Comparison of ENCODE assay signal across 8 cellular contexts in genomic region chr5:81778642-81779041, GRCh38. TPM values are rescaled to one million over a fixed set of nuclear protein-coding genes. Genes with fewer than 3 reads are reported as not detected.
DNase-seq lines count a peak whose midpoint lies in the region; ATAC-seq, FAIRE-seq and TF ChIP-seq lines count a peak whose summit lies in the region.

No MANE protein-coding gene starts in this region.

- peak overlapping the region; percentile 99 for H2AFZ ChIP-seq in endothelial cell of umbilical vein (ENCODE audit: low read depth, low read length)
- no peak overlapping the region for H2AFZ ChIP-seq in neural cell (ENCODE audit: low read depth, low read length)

- no peaks in the 10 kb centered on the region for H3F3A ChIP-seq in neural cell (ENCODE audit: insufficient read depth, low read length, poor library complexity, severe bottlenecking)

- TF ChIP-seq CTCF in endothelial cell of umbilical vein (IDR thresholded peaks at IDR 0.05; ENCODE audit: extremely low read depth in 1 of 2, insufficient read depth in 1 of 2, low read depth in 1 of 2, low read length in 2 of 2) (no peak), neural cell (IDR thresholded peaks at IDR 0.05; ENCODE audit: poor library complexity, severe bottlenecking) (no peak), GM10248 (IDR thresholded peaks at IDR 0.05; ENCODE audit: control extremely low read depth, extremely low read depth, low read depth, missing control alignments) (no peak)

- BruUV-seq in endothelial cell of umbilical vein (replicated peaks; lab: Mats Ljungman, UMichigan): no TSS peak

- CTCF ChIA-PET in endothelial cell of umbilical vein (lab: Charles Lee) (interaction anchor here (1.0 to 2.5 kb wide), 10 partner anchors 9 to 387 kb away, joined by 3 to 10 read pairs (median 5); partner anchors contain the start of gene SSBP2), GM10248 (lab: Yijun Ruan, JAX) (interaction anchor here (0.7 to 3.1 kb wide), 7 partner anchors 9 to 272 kb away, joined by 3 to 10 read pairs (median 4); no protein-coding TSS in a partner anchor)

- H3K79me2 ChIP-seq in endothelial cell of umbilical vein (ENCODE audit: control insufficient read depth, insufficient read depth, low read length) (no peaks in the 10 kb centered on the region), neural cell (replicated peaks; ENCODE audit: insufficient read depth, low read length) (no peaks in the 10 kb centered on the region)

- no peaks in the 10 kb centered on the region for H3K9me2 ChIP-seq in neural cell (ENCODE audit: insufficient read depth, low read length)

- peak overlapping the region; percentile 81 for H3K4me2 ChIP-seq in endothelial cell of umbilical vein (ENCODE audit: insufficient read depth, low read length)
- no peak overlapping the region for H3K4me2 ChIP-seq in neural cell (ENCODE audit: low read length)

- H3K36me3 ChIP-seq in endothelial cell of umbilical vein (ENCODE audit: control insufficient read depth in 2 of 2, extremely low read depth in 1 of 2, insufficient read depth in 2 of 2, low read length in 2 of 2) (no peaks in the 10 kb centered on the region), neural cell (ENCODE audit: insufficient read depth, low read length) (no peaks in the 10 kb centered on the region)

- no peaks in the 10 kb centered on the region for H4K20me1 ChIP-seq in endothelial cell of umbilical vein (replicated peaks; ENCODE audit: control insufficient read depth, extremely low read depth, insufficient read depth, low read length)
- no peaks in the 10 kb centered on the region for H4K20me1 ChIP-seq in neural cell (ENCODE audit: insufficient read depth)

- peak; percentile 56 for DNase-seq in EH (ENCODE audit: low read depth)
- peak; percentile 73 for DNase-seq in OCI-M1 (lab: John Stamatoyannopoulos, UW)
- peak; percentile 65 for DNase-seq in endothelial cell of umbilical vein (ENCODE audit: low read depth, low spot score)
- no peak for DNase-seq in NCI-H146 (lab: John Stamatoyannopoulos, UW)
- DNase-seq in GM10248 (ENCODE audit: extremely low spot score): no peak
- no peak for DNase-seq in NCI-H748 (lab: John Stamatoyannopoulos, UW; ENCODE audit: unreplicated experiment)

- H3K4me3 ChIP-seq in endothelial cell of umbilical vein (replicated peaks in 1 of 3; ENCODE audit: insufficient read depth in 1 of 3, low read depth in 1 of 3, low read length in 3 of 3): peak overlapping the region in 2 of 3 experiments; percentile 12 to 52
- peak overlapping the region; percentile 21 for H3K4me3 ChIP-seq in neural cell (ENCODE audit: low read length)

- H3K4me1 ChIP-seq in endothelial cell of umbilical vein (ENCODE audit: control insufficient read depth, extremely low read depth, insufficient read depth, low read length): peaks cover 11% of the 10 kb centered on the region

- TF ChIP-seq EP300 in neural cell (conservative IDR thresholded peaks at IDR 0.05; ENCODE audit: poor library complexity, severe bottlenecking): no peak

- TF ChIP-seq RAD21 in neural cell (conservative IDR thresholded peaks at IDR 0.05): no peak

- TF ChIP-seq POLR2A in endothelial cell of umbilical vein (IDR thresholded peaks at IDR 0.05; ENCODE audit: low read depth, low read length): no peak

- ATAC-seq in GM21367 (IDR thresholded peaks at IDR 0.05; ENCODE audit: unreplicated experiment): no peak

- no peaks in the 10 kb centered on the region for H3K9me1 ChIP-seq in endothelial cell of umbilical vein (replicated peaks; ENCODE audit: control insufficient read depth, extremely low read depth, insufficient read depth, low read length)

- dilution Hi-C loops in endothelial cell of umbilical vein (cut with MboI; ENCODE audit: extremely low pct_ligation_motif_present, low sequenced_read_pairs): no loop called here

- H3K27ac ChIP-seq in endothelial cell of umbilical vein (ENCODE audit: insufficient read depth, low read depth, low read length): peak overlapping the region; percentile 41
- H3K27ac ChIP-seq in neural cell (ENCODE audit: low read length): peak overlapping the region; percentile 23

- peak; percentile 31 for FAIRE-seq in endothelial cell of umbilical vein (lab: Jason Lieb, UNC)

- POLR2A ChIA-PET in endothelial cell of umbilical vein (lab: Charles Lee): interaction anchor here (1.8 kb wide), 1 partner anchor 28 kb away, joined by 5 read pairs; the partner anchor contains the start of gene SSBP2
- POLR2A ChIA-PET in GM10248 (lab: Yijun Ruan, JAX): interaction anchor here (0.9 kb wide), 1 partner anchor 73 kb away, joined by 4 read pairs; no protein-coding TSS in a partner anchor

- intact Hi-C loops in endothelial cell of umbilical vein (cut with micrococcal nuclease): loop anchor here (1.0 kb wide), 2 partner anchors 9 to 27 kb away; partner anchors contain the start of gene SSBP2

- H3K27me3 ChIP-seq in endothelial cell of umbilical vein (ENCODE audit: control insufficient read depth in 2 of 2, insufficient read depth in 2 of 2, low read length in 2 of 2) (no peaks in the 10 kb centered on the region), neural cell (ENCODE audit: insufficient read depth, low read depth, low read length) (no peaks in the 10 kb centered on the region)

- H3K9me3 ChIP-seq in endothelial cell of umbilical vein (replicated peaks; ENCODE audit: control insufficient read depth, insufficient read depth, low read length) (no peaks in the 10 kb centered on the region), neural cell (ENCODE audit: low read length) (no peaks in the 10 kb centered on the region)

- H3K9ac ChIP-seq in endothelial cell of umbilical vein (replicated peaks; ENCODE audit: extremely low read depth, insufficient read depth, low read length) (peak overlapping the region; percentile 51), neural cell (ENCODE audit: low read length) (no peak overlapping the region)

TF ChIP-seq in endothelial cell of umbilical vein, 7 proteins besides CTCF, POLR2A, EP300 and RAD21:
- TF ChIP-seq GATA2 (IDR thresholded peaks at IDR 0.05; ENCODE audit: insufficient read depth, insufficient read length, low read depth, low read length): no peak
- no peak for TF ChIP-seq MAX (IDR thresholded peaks at IDR 0.05; ENCODE audit: insufficient read depth, insufficient read length)
- no peak for TF ChIP-seq FOS (IDR thresholded peaks at IDR 0.05; ENCODE audit: borderline replicate concordance, insufficient read depth, low read length)
- no peak for TF ChIP-seq MYC (IDR thresholded peaks at IDR 0.05; ENCODE audit: low read depth, low read length)
- no peak for TF ChIP-seq POLR2AphosphoS5 (IDR thresholded peaks at IDR 0.05; ENCODE audit: insufficient read depth, low read depth, low read length)
- no peak for TF ChIP-seq JUN (IDR thresholded peaks at IDR 0.05; ENCODE audit: borderline replicate concordance, insufficient read depth, insufficient read length, low read depth)
- no peak for TF ChIP-seq EZH2 (IDR thresholded peaks at IDR 0.05; ENCODE audit: borderline replicate concordance, low read depth, low read length, severe bottlenecking)

TF ChIP-seq in neural cell, 6 proteins besides CTCF, POLR2A, EP300 and RAD21:
- TF ChIP-seq TAF1 (IDR thresholded peaks at IDR 0.05; ENCODE audit: low read depth) (no peak), SMC3 (conservative IDR thresholded peaks at IDR 0.05; ENCODE audit: poor library complexity) (no peak), REST (IDR thresholded peaks at IDR 0.05; ENCODE audit: borderline replicate concordance) (no peak), POLR2AphosphoS5 (IDR thresholded peaks at IDR 0.05) (no peak), MXI1 (conservative IDR thresholded peaks at IDR 0.05; ENCODE audit: poor library complexity, severe bottlenecking) (no peak), EZH2 (IDR thresholded peaks at IDR 0.05; ENCODE audit: borderline replicate concordance, insufficient read depth, low read length, poor library complexity, severe bottlenecking) (no peak)

RNA-seq across cellular contexts. Expression of gene SSBP2, which starts 27.7 kb away (rescaled TPM):
- 7.9 and 9.6 TPM in 2 replicates for total RNA-seq in endothelial cell of umbilical vein
- polyA plus RNA-seq in endothelial cell of umbilical vein: 11.3 and 11.5 TPM in 2 replicates
- 14.5 and 14.9 TPM in 2 replicates for polyA plus RNA-seq in endothelial cell of umbilical vein (2011; cell fraction: cytosol; rRNA removed)
- polyA plus RNA-seq in endothelial cell of umbilical vein (2011; cell fraction: nucleus; rRNA removed): 19.1 and 23.3 TPM in 2 replicates
- 9.3 and 10.5 TPM in 2 replicates for polyA plus RNA-seq in endothelial cell of umbilical vein (2012)
- polyA minus RNA-seq in endothelial cell of umbilical vein: 15.7 and 16.4 TPM in 2 replicates
- polyA minus RNA-seq in endothelial cell of umbilical vein (2011; cell fraction: cytosol; rRNA and poly(A)+ RNA removed): 5.9 TPM
- 16.5 and 21.1 TPM in 2 replicates for polyA minus RNA-seq in endothelial cell of umbilical vein (2011; cell fraction: nucleus; rRNA and poly(A)+ RNA removed)
- 128 and 164 TPM in 2 replicates for polyA plus RNA-seq in neural cell
- 224 and 262 TPM in 2 replicates for polyA minus RNA-seq in neural cell

Comparison
In these comparisons a context has a peak if more than half of its experiments do, and no peak if none do; other contexts are left out.
1. DNase-seq: peak in EH (single experiment), OCI-M1 (single experiment) and endothelial cell of umbilical vein (single experiment); none in NCI-H146 (single experiment), GM10248 (single experiment) and NCI-H748 (single experiment).